ENCODE assay signal across 23 cellular contexts in genomic region chr12:132748319-132748718, GRCh38.
"Had no signal": no experiment of that assay in that cellular context is flagged by ENCODE, and none has a peak within 500 bp of the region (broad histone marks: within the 10 kb centered on the region; RNA-seq: fewer than 3 reads in every experiment).

No MANE protein-coding gene starts in this region.

- H3K4me3 ChIP-seq: adrenal gland, breast epithelium, MG63, Peyer's patch had no signal

- H3K27me3 ChIP-seq: adrenal gland, breast epithelium, MG63, Peyer's patch had no signal

- H3K4me1 ChIP-seq: adrenal gland, breast epithelium, Peyer's patch had no signal

- H3K36me3 ChIP-seq: breast epithelium had no signal

- H3K27ac ChIP-seq: adrenal gland, breast epithelium, Peyer's patch, VCaP had no signal

- H3K9me3 ChIP-seq: adrenal gland, breast epithelium, MG63, Peyer's patch had no signal

- ATAC-seq: activated CD4-positive, alpha-beta T cell treated with anti-CD3 and anti-CD28 coated beads for 36 hours; activated T-helper 17 cell treated with anti-CD3 and anti-CD28 coated beads, Interleukin-2, amount 50 U/mL, for 72 hours; T-cell had no signal

- DNase-seq: activated CD4-positive, alpha-beta memory T cell treated with anti-CD3 and anti-CD28 coated beads, Interleukin-2, amount 10 ng/mL, durations not matched to agents 7 days and 5 days; activated CD4-positive, alpha-beta T cell treated with anti-CD3 and anti-CD28 coated beads for 36 hours; activated CD4-positive, alpha-beta T cell treated with anti-CD3 and anti-CD28 coated beads, Interleukin-2, amount 50 U/mL, for 1 hour; activated gamma-delta T cell; activated naive CD4-positive, alpha-beta T cell treated with anti-CD3 and anti-CD28 coated beads for 36 hours; activated T-cell treated with anti-CD3 and anti-CD28 coated beads for 4 hours; activated T-cell treated with anti-CD3 and anti-CD28 coated beads, Interleukin-2, amount 50 U/mL, for 48 hours; adrenal gland; anterior cingulate cortex; caudate nucleus; MG63; NCI-H1092 treated with DMSO at 0.1 percent for 48 hours; NCI-H1436; NCI-H187 treated with DMSO at 0.1 percent for 48 hours; NCI-H2081 treated with DMSO at 0.1 percent for 48 hours; NCI-H446; NCI-H524; Peyer's patch; SHP77 treated with DMSO at 0.1 percent for 48 hours; T-cell had no signal
